8 cellular contexts compared by ENCODE assay signal in the genomic region with DNA sequence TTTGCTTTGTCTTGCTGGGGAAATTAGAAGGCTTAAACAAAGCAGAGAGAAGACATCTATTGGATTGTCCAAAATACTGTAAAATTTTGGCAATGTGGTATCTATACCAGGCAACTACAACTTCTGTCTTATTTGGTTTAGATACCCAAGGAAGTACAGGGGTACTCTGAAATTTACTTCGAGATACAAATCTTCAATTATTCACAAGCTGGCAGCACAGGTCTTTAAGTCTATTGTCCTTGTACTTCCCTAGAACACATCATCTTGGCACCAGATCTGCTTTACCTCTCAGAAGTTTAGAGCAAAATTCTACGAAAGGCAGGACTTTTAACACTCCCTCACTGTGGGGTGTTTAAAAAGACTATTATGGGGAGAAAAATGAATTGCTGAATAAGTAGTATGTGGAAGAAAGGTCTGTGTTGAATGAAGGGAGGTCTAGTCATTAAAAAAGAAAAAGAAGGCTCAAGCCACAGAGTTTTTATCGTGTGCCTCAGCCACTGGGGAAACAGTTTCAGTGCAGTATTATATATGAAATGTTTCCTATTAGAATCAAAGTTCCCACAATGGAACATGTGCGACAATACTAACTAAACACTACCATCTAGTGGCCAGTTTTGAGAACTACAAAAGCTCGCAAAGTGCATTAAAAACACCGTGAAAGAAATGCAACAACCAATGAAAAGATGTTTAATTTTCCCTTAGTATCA.
DNase-seq lines count a peak whose midpoint lies in the region; ATAC-seq, FAIRE-seq and TF ChIP-seq lines count a peak whose summit lies in the region.

No MANE protein-coding gene starts in this region.

- H3K9me3 ChIP-seq in duodenal mucosa (ENCODE audit: control insufficient read depth in 1 of 2, low read length in 2 of 2) = no peaks in the 10 kb centered on the region
- H3K9me3 ChIP-seq in uterus = no peaks in the 10 kb centered on the region

- TF ChIP-seq POLR2A in uterus (IDR thresholded peaks at IDR 0.05) = no peak

- DNase-seq in activated CD4-positive, CD25-positive, alpha-beta regulatory T cell (lab: John Stamatoyannopoulos, UW) = no peak
- peak; percentile 36 for DNase-seq in HTR-8/SVneo (ENCODE audit: insufficient read length, low spot score)
- peak; percentile 57 for DNase-seq in RPMI7951 (ENCODE audit: low read depth)
- DNase-seq in medulla oblongata (ENCODE audit: extremely low spot score) = peak; percentile 79
- DNase-seq in uterus = no peak

- H3K27ac ChIP-seq in duodenal mucosa (ENCODE audit: low read depth, low read length) (no peak overlapping the region), uterus (peak overlapping the region; percentile 44 to 50)

- peak overlapping the region; percentile 29 to 31 for H3K9ac ChIP-seq in duodenal mucosa (ENCODE audit: low read depth in 1 of 2, low read length in 2 of 2)

- H3K27me3 ChIP-seq in duodenal mucosa (ENCODE audit: control insufficient read depth in 1 of 2, insufficient read depth in 2 of 2, low read length in 2 of 2) (no peaks in the 10 kb centered on the region), uterus (no peaks in the 10 kb centered on the region)

- FAIRE-seq in HTR-8/SVneo (lab: Jason Lieb, UNC) = no peak

- intact Hi-C loops in uterus (cut with DNase I; ENCODE audit: low total_unique reads) = loop anchor here (10.0 kb wide), 1 partner anchor 415 kb away; no protein-coding TSS in a partner anchor

- peak; percentile 36 to 50 for ATAC-seq in activated CD4-positive, CD25-positive, alpha-beta regulatory T cell treated with anti-CD3 and anti-CD28 coated beads, Interleukin-2, amount 50 U/mL, for 24 hours
- peak; percentile 47 for ATAC-seq in GM21526 (IDR thresholded peaks at IDR 0.05; ENCODE audit: low FRiP score, unreplicated experiment)

- peak; percentile 74 to 86 (median 83) for TF ChIP-seq CTCF in uterus (IDR thresholded peaks at IDR 0.05)

- H3K4me1 ChIP-seq in duodenal mucosa (ENCODE audit: control insufficient read depth in 1 of 2, insufficient read depth in 2 of 2, low read length in 2 of 2) (peaks cover 15 to 17% of the 10 kb centered on the region in 2 donors), uterus (no peaks in the 10 kb centered on the region)

- H3K4me3 ChIP-seq in duodenal mucosa (ENCODE audit: low read depth in 1 of 2, low read length in 2 of 2) (peak overlapping the region; percentile 59 to 60), uterus (no peak overlapping the region)

- H3K36me3 ChIP-seq in duodenal mucosa (ENCODE audit: control insufficient read depth in 1 of 2, insufficient read depth in 2 of 2, low read length in 2 of 2) (no peaks in the 10 kb centered on the region), uterus (no peaks in the 10 kb centered on the region)

Comparison
In these comparisons a context has a peak if more than half of its experiments do, and no peak if none do; other contexts are left out.
1. DNase-seq: peak in HTR-8/SVneo (single experiment), RPMI7951 (single experiment) and medulla oblongata (single experiment); none in activated CD4-positive, CD25-positive, alpha-beta regulatory T cell (0 of 4) and uterus (0 of 2).
2. H3K4me3 ChIP-seq: peak in duodenal mucosa (2 of 2); none in uterus (0 of 2).